22 cellular contexts compared by ENCODE assay signal in the genomic region with DNA sequence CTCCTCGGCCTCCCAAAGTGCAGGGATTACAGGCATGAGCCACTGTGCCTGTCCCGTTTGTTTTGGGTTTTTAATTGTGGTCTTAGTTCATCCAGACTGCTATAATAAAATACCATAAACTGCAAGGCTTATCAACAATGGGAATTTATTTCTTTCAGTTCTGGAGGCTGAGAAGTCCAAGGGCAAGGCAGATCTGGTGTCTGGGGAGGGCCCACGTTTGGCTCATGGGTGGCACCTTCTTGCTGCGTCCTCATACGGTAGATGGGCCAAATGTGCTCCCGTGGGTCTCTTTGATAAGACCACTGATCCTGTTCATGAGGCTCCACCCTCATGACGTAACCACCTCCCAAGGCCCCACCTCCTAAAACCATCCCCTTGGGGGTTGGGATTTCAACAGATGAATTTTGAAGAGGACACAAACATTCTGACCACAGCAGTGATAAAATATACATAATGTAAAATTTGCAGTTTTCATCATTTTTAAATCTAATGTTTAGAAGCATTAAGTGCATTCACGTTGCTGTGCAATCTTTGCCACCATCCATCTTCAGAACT.
"Had no signal": no experiment of that assay in that cellular context is flagged by ENCODE, and none has a peak within 500 bp of the region (broad histone marks: within the 10 kb centered on the region; RNA-seq: fewer than 3 reads in every experiment).

No MANE protein-coding gene starts in this region.

- H3K27me3 ChIP-seq: sigmoid colon, testis, tibial nerve had no signal

- H3K9me3 ChIP-seq: heart right ventricle, mucosa of descending colon, neutrophil, psoas muscle, sigmoid colon, testis, tibial nerve had no signal

- H3K4me3 ChIP-seq: dorsolateral prefrontal cortex, heart right ventricle, mucosa of descending colon, psoas muscle, sigmoid colon, skin epidermis, testis, tibial nerve had no signal

- FAIRE-seq: frontal cortex had no signal

- DNase-seq: cortex of kidney; dorsolateral prefrontal cortex; effector CD8-positive, alpha-beta T cell; heart right ventricle; hypothalamus; islet precursor cell; mammary epithelial cell; mucosa of descending colon; naive thymus-derived CD8-positive, alpha-beta T cell; psoas muscle; retina; sigmoid colon; stimulated activated CD4-positive, alpha-beta T cell treated with anti-CD3 and anti-CD28 coated beads, Interleukin-2, amount 100 ng/mL, for 24 hours; stimulated activated CD4-positive, alpha-beta T cell treated with anti-CD3 and anti-CD28 coated beads, Interleukin-4, amount 100 ng/mL, for 4 hours; stimulated activated naive B cell treated with anti-CD40 and anti-IgM and Interleukin-4, amounts not matched to agents 10 μg/mL and 1 μg/mL and 100 μg/mL, for 72 hours; stimulated activated naive CD8-positive, alpha-beta T cell treated with anti-CD3 and anti-CD28 coated beads, Interleukin-15, amount 100 ng/mL, for 72 hours; testis had no signal

- H3K4me1 ChIP-seq: heart right ventricle, psoas muscle, testis had no signal

- H3K27ac ChIP-seq: dorsolateral prefrontal cortex, heart right ventricle, neutrophil, psoas muscle, skin epidermis, testis, tibial nerve had no signal

- H3K36me3 ChIP-seq: heart right ventricle, neutrophil, sigmoid colon, tibial nerve had no signal

- ATAC-seq: heart right ventricle; left lobe of liver; mucosa of descending colon; naive thymus-derived CD8-positive, alpha-beta T cell; psoas muscle; stimulated activated naive B cell treated with anti-CD40 and anti-IgM and Interleukin-4, amounts not matched to agents 10 μg/mL and 1 μg/mL and 100 μg/mL, for 72 hours had no signal
